ENCODE assay signal across 20 cellular contexts in the genomic region with DNA sequence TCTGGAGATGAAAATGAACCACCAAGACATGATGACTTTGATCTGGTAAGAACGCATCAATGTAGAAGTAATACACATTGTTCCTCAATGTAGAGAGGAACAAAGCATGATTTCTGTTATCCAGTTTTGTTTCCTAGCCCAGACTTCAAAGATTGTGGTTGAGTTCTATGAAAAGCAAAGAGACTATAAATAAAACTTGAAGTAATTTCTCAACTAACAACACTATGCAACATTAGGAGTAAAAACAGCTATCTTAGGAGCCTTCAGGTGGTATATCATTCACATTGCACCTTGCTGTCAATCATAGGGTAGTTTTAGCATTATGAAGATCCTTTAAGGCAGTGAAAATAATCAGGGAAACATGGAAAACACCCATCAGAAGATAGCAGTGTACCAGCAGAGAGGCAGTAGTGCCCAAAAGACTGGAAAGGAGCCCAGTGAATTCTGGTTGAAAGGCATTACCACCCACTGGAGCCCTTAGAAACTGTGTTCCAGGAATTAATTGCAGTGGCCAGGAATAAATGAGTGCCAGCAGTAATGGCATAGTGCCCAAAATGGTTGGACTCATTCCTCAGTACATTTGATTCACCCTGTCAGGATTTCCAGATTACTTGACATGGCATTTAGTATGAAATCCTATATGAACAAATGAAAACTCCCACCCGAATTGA.
DNase-seq lines count a peak whose midpoint lies in the region; ATAC-seq and TF ChIP-seq lines count a peak whose summit lies in the region.
"Had no signal": no experiment of that assay in that cellular context is flagged by ENCODE, and none has a peak within 500 bp of the region (broad histone marks: within the 10 kb centered on the region; RNA-seq: fewer than 3 reads in every experiment).

No MANE protein-coding gene starts in this region.

- no peak for TF ChIP-seq POLR2A in spleen (IDR thresholded peaks at IDR 0.05)

- intact Hi-C loops in spleen (cut with DNase I; ENCODE audit: low total_unique reads): no loop called here

- in situ Hi-C loops in astrocyte of the spinal cord (cut with HindIII; ENCODE audit: low sequenced_read_pairs): no loop called here

- 40 to 58% (median 44%) methylated on average over 2 of the region's 2 CpGs for WGBS in spleen, 5 donors

- no peak for TF ChIP-seq RAD21 in Ishikawa (IDR thresholded peaks at IDR 0.05; ENCODE audit: low read depth)

- no peak for TF ChIP-seq EP300 in Ishikawa (IDR thresholded peaks at IDR 0.05; ENCODE audit: borderline replicate concordance)

- DNase-seq in astrocyte of the spinal cord (ENCODE audit: low read depth, low spot score) (peak; percentile 20), NCI-H526 treated with DMSO at 0.1 percent for 48 hours (lab: John Stamatoyannopoulos, UW) (no peak), WERI-Rb-1 (no peak), spleen (no peak)
- no peak for DNase-seq in activated effector memory CD4-positive, alpha-beta T cell treated with Interleukin-2 at 50 U/mL for 16 hours
- DNase-seq: activated CD4-positive, alpha-beta T cell treated with anti-CD3 and anti-CD28 coated beads for 4 hours; activated naive CD8-positive, alpha-beta T cell treated with anti-CD3 and anti-CD28 coated beads, Interleukin-2, amount 50 U/mL, for 24 hours; CD8-positive, alpha-beta memory T cell; EL; erythroblast; left lung; NCI-H1048; retina; stimulated activated naive CD4-positive, alpha-beta T cell treated with Interleukin-2 at 50 U/mL for 16 hours; SW 1271 had no signal

- no peak overlapping the region for H3K4me3 ChIP-seq in BLaER1 treated with 17β-estradiol and CSF1 and Interleukin-3, amounts not matched to agents 10 nM and 100 nM
- H3K4me3 ChIP-seq in astrocyte of the spinal cord (ENCODE audit: low read depth, low read length) (no peak overlapping the region), WERI-Rb-1 (ENCODE audit: low read depth, low read length) (no peak overlapping the region), spleen (no peak overlapping the region)
- H3K4me3 ChIP-seq: cardiac muscle cell, K562, left lung had no signal

- H3K9me3 ChIP-seq in BLaER1 treated with 17β-estradiol and CSF1 and Interleukin-3, amounts not matched to agents 10 nM and 100 nM (replicated peaks in 1 of 11): no peaks in the 10 kb centered on the region
- peaks cover 4% of the 10 kb centered on the region for H3K9me3 ChIP-seq in WERI-Rb-1 (ENCODE audit: severe bottlenecking)
- peaks cover 0 to 9% (median 0%) of the 10 kb centered on the region in 8 donors for H3K9me3 ChIP-seq in spleen
- H3K9me3 ChIP-seq: left lung had no signal

- H3K4me1 ChIP-seq in BLaER1 treated with 17β-estradiol and CSF1 and Interleukin-3, amounts not matched to agents 10 nM and 100 nM: peaks cover 5 to 17% (median 9%) of the 10 kb centered on the region in 10 experiments; a peak in 17 of 20 replicates
- H3K4me1 ChIP-seq in spleen: no peaks in the 10 kb centered on the region
- H3K4me1 ChIP-seq: left lung had no signal

- no peak overlapping the region for H3K9ac ChIP-seq in BLaER1 treated with 17β-estradiol and CSF1 and Interleukin-3, amounts not matched to agents 10 nM and 100 nM

- H3K4me2 ChIP-seq in BLaER1 treated with 17β-estradiol and CSF1 and Interleukin-3, amounts not matched to agents 10 nM and 100 nM: peak overlapping the region; percentile 10 to 63 (median 37); a peak in 17 of 22 replicates

- no peak overlapping the region for H3K27ac ChIP-seq in BLaER1 treated with 17β-estradiol and CSF1 and Interleukin-3, amounts not matched to agents 10 nM and 100 nM
- H3K27ac ChIP-seq in WERI-Rb-1: no peak overlapping the region
- no peak overlapping the region for H3K27ac ChIP-seq in spleen
- H3K27ac ChIP-seq: cardiac muscle cell, left lung had no signal

- H3K36me3 ChIP-seq in BLaER1 treated with 17β-estradiol and CSF1 and Interleukin-3, amounts not matched to agents 10 nM and 100 nM: no peaks in the 10 kb centered on the region
- H3K36me3 ChIP-seq in WERI-Rb-1 (no peaks in the 10 kb centered on the region), spleen (no peaks in the 10 kb centered on the region)
- H3K36me3 ChIP-seq: cardiac muscle cell, left lung had no signal

- H3K27me3 ChIP-seq in BLaER1 treated with 17β-estradiol and CSF1 and Interleukin-3, amounts not matched to agents 10 nM and 100 nM: no peaks in the 10 kb centered on the region
- no peaks in the 10 kb centered on the region for H3K27me3 ChIP-seq in WERI-Rb-1 (ENCODE audit: insufficient read depth, low read depth, severe bottlenecking)
- peaks cover 0 to 3% (median 0%) of the 10 kb centered on the region in 7 donors for H3K27me3 ChIP-seq in spleen (replicated peaks in 1 of 7)
- H3K27me3 ChIP-seq: cardiac muscle cell, left lung had no signal

- TF ChIP-seq CTCF in astrocyte of the spinal cord (IDR thresholded peaks at IDR 0.05; ENCODE audit: low read depth, low read length) (no peak), WERI-Rb-1 (IDR thresholded peaks at IDR 0.05; ENCODE audit: low read depth, low read length) (no peak), spleen (IDR thresholded peaks at IDR 0.05 in 8 of 11, conservative IDR thresholded peaks at IDR 0.05 in 3 of 11) (no peak)

- no peaks in the 10 kb centered on the region for H4K20me1 ChIP-seq in BLaER1 treated with 17β-estradiol and CSF1 and Interleukin-3, amounts not matched to agents 10 nM and 100 nM

- ATAC-seq in GM18499 (IDR thresholded peaks at IDR 0.05; ENCODE audit: insufficient read depth, unreplicated experiment): peak; percentile 66
- ATAC-seq: activated naive CD8-positive, alpha-beta T cell treated with anti-CD3 and anti-CD28 coated beads, Interleukin-2, amount 50 U/mL, for 24 hours; K562; left lung had no signal

TF ChIP-seq in Ishikawa, 13 proteins besides CTCF, POLR2A, EP300 and RAD21:
- TF ChIP-seq NFIC (IDR thresholded peaks at IDR 0.05): 0 out of 2 replicates have a peak, but pooled peaks have one; percentile 25
- TF ChIP-seq CEBPB (IDR thresholded peaks at IDR 0.05): no peak
- no peak for TF ChIP-seq ZBTB7A (IDR thresholded peaks at IDR 0.05; ENCODE audit: low read depth)
- no peak for TF ChIP-seq FOXM1 (IDR thresholded peaks at IDR 0.05; ENCODE audit: borderline replicate concordance, low read depth)
- TF ChIP-seq, protein P1, sequence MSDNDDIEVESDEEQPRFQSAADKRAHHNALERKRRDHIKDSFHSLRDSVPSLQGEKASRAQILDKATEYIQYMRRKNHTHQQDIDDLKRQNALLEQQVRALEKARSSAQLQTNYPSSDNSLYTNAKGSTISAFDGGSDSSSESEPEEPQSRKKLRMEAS (IDR thresholded peaks at IDR 0.05): no peak
- TF ChIP-seq, protein P2, sequence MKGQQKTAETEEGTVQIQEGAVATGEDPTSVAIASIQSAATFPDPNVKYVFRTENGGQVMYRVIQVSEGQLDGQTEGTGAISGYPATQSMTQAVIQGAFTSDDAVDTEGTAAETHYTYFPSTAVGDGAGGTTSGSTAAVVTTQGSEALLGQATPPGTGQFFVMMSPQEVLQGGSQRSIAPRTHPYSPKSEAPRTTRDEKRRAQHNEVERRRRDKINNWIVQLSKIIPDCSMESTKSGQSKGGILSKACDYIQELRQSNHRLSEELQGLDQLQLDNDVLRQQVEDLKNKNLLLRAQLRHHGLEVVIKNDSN (IDR thresholded peaks at IDR 0.05): no peak
